ENCODE assay signal across 20 cellular contexts in the genomic region with DNA sequence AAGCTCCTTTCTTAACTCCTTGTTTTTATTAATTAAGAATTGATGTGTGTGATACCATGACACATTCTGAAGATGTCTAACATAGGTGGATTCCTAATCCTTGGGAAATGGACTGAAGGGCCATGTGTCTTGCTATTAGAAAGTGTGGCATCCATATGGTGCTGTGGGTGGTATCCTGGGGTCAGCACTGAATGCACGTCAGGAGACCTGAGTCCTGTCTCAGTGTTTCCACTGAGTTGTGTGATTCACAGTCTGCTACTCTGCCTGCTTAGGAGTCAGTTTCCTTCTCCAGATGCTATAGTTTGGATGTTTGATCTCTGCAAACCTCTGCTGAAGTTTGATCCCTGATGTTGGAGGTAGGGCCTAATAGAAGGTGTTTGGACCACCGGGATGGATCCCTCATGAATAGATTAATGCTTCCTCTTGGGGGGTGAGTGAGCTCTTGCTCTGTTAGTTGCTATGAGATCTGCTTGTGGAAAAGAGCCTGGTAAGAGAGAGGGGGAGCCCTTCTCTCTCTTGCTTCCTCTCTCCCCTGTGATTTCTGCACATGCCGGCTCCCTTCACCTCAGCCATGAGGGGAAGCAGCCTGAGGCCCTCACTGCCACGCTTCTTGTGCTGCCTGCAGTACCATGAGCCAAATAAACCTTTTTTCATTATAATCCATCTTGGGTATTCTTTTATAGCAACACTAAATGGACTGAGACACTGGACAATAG.
DNase-seq lines count a peak whose midpoint lies in the region; ATAC-seq, FAIRE-seq and TF ChIP-seq lines count a peak whose summit lies in the region.
"Had no signal": no experiment of that assay in that cellular context is flagged by ENCODE, and none has a peak within 500 bp of the region (broad histone marks: within the 10 kb centered on the region; RNA-seq: fewer than 3 reads in every experiment).

No MANE protein-coding gene starts in this region.

- H3K4me1 Mint-ChIP-seq in H9 (peaks cover 21 to 32% of the 10 kb centered on the region in 2 experiments), astrocyte (ENCODE audit: low read depth, unreplicated experiment) (peaks cover 56% of the 10 kb centered on the region)

- H3K23ac ChIP-seq in H9 (ENCODE audit: insufficient read length, low read depth, low read length), result no peak overlapping the region

- no peaks in the 10 kb centered on the region for H3K9me3 ChIP-seq in H9 (ENCODE audit: control insufficient read depth, low read depth, low read length)
- H3K9me3 ChIP-seq in astrocyte (ENCODE audit: insufficient read depth, low read depth, low read length), result no peaks in the 10 kb centered on the region
- no peaks in the 10 kb centered on the region for H3K9me3 ChIP-seq in iPS-20b (ENCODE audit: insufficient read depth, low read depth, low read length)
- H3K9me3 ChIP-seq in osteoblast (ENCODE audit: low read depth, low read length), result no peaks in the 10 kb centered on the region
- H3K9me3 ChIP-seq: A549, BE2C, Peyer's patch, SJSA1 had no signal

- H4K20me1 ChIP-seq in H9 (ENCODE audit: control insufficient read depth, insufficient read depth, insufficient read length) (no peaks in the 10 kb centered on the region), astrocyte (ENCODE audit: insufficient read depth, low read length) (no peaks in the 10 kb centered on the region), osteoblast (ENCODE audit: insufficient read depth, low read length) (no peaks in the 10 kb centered on the region)

- no peaks in the 10 kb centered on the region for H3K23me2 ChIP-seq in H9 (ENCODE audit: insufficient read length, low read depth, low read length, poor library complexity, severe bottlenecking)

- H2BK5ac ChIP-seq in H9 (ENCODE audit: insufficient read length, low read length), result no peak overlapping the region

- no peak overlapping the region for H2BK12ac ChIP-seq in H9 (ENCODE audit: insufficient read length, low read depth, low read length)

- TF ChIP-seq CTCF in H9 (conservative IDR thresholded peaks at IDR 0.05) (no peak), astrocyte (IDR thresholded peaks at IDR 0.05; ENCODE audit: insufficient read depth, low read depth, low read length) (no peak), osteoblast (IDR thresholded peaks at IDR 0.05; ENCODE audit: extremely low read depth, low read depth, low read length) (no peak)

- no peaks in the 10 kb centered on the region for H3K79me2 ChIP-seq in H9 (ENCODE audit: insufficient read depth, low read length)
- H3K79me2 ChIP-seq in astrocyte (ENCODE audit: insufficient read depth, low read length), result peaks cover 86% of the 10 kb centered on the region
- peaks cover 86% of the 10 kb centered on the region for H3K79me2 ChIP-seq in osteoblast (ENCODE audit: insufficient read depth, low read length)

- H3K79me1 ChIP-seq in H9 (ENCODE audit: insufficient read depth, low read depth, low read length, poor library complexity, severe bottlenecking), result no peaks in the 10 kb centered on the region

- no peak overlapping the region for H4K8ac ChIP-seq in H9 (replicated peaks; ENCODE audit: insufficient read length, low read depth, low read length)

- H3K27ac ChIP-seq in H9 (ENCODE audit: insufficient read length, low read depth, low read length), result no peak overlapping the region
- H3K27ac ChIP-seq in astrocyte (ENCODE audit: low read depth, low read length), result peak overlapping the region; percentile 45
- peak overlapping the region; percentile 76 for H3K27ac ChIP-seq in iPS-20b (ENCODE audit: low read length)
- H3K27ac ChIP-seq in osteoblast (ENCODE audit: low read depth, low read length), result peak overlapping the region; percentile 50
- H3K27ac ChIP-seq in substantia nigra (ENCODE audit: low read depth, low read length, poor library complexity, severe bottlenecking), result no peak overlapping the region
- H3K27ac ChIP-seq: A549, GM23248, Peyer's patch, SJSA1 had no signal

- H3K4me3 Mint-ChIP-seq in H9, result no peak overlapping the region
- no peak overlapping the region for H3K4me3 Mint-ChIP-seq in astrocyte (ENCODE audit: unreplicated experiment)

- H3K36me3 ChIP-seq in astrocyte (ENCODE audit: insufficient read depth, low read length) (no peaks in the 10 kb centered on the region), iPS-20b (ENCODE audit: insufficient read depth, low read depth, low read length) (no peaks in the 10 kb centered on the region), osteoblast (ENCODE audit: insufficient read depth, low read length) (no peaks in the 10 kb centered on the region)
- H3K36me3 ChIP-seq: BE2C, Peyer's patch, SJSA1 had no signal

- H2AFZ ChIP-seq in H9 (ENCODE audit: low read length) (no peak overlapping the region), astrocyte (ENCODE audit: low read depth, low read length) (no peak overlapping the region), osteoblast (ENCODE audit: low read length) (no peak overlapping the region)
- H2AFZ ChIP-seq: GM23248 had no signal

- WGBS in H9 (ENCODE audit: extremely low coverage, insufficient read length, low lambda C conversion rate), result no CpG with 5 or more reads among the region's 4 CpGs

- no peak overlapping the region for H4K5ac ChIP-seq in H9 (ENCODE audit: insufficient read length, low read depth, low read length)

- no peak for FAIRE-seq in astrocyte (lab: Jason Lieb, UNC)
- FAIRE-seq: A549, GM12878 had no signal

- no peak overlapping the region for H4K91ac ChIP-seq in H9 (ENCODE audit: insufficient read length, low read depth, low read length)

- no peak overlapping the region for H3K14ac ChIP-seq in H9 (ENCODE audit: insufficient read depth, low read length)

- H3K4me2 ChIP-seq in H9 (ENCODE audit: insufficient read depth, insufficient read length, low read length) (no peak overlapping the region), astrocyte (ENCODE audit: low read length) (peak overlapping the region; percentile 16), osteoblast (ENCODE audit: insufficient read depth, low read length) (peak overlapping the region; percentile 14)
- H3K4me2 ChIP-seq: A549 had no signal

- H3K27me3 Mint-ChIP-seq in H9 (ENCODE audit: low read depth), result peaks cover 2% of the 10 kb centered on the region; the same call in 1 of the 2 replicates
- H3K27me3 Mint-ChIP-seq in astrocyte (ENCODE audit: low read depth, unreplicated experiment), result no peaks in the 10 kb centered on the region

- H3K9me3 Mint-ChIP-seq in H9, result no peaks in the 10 kb centered on the region
- no peaks in the 10 kb centered on the region for H3K9me3 Mint-ChIP-seq in astrocyte (ENCODE audit: unreplicated experiment)

- H2BK15ac ChIP-seq in H9 (ENCODE audit: low read depth, low read length), result no peak overlapping the region

- H3K18ac ChIP-seq in H9 (ENCODE audit: insufficient read length, low read depth, low read length), result no peak overlapping the region

- ATAC-seq in HG03159 (IDR thresholded peaks at IDR 0.05; ENCODE audit: unreplicated experiment), result no peak
- ATAC-seq: A549, GM12878, HCT116 had no signal

- H3K36me3 Mint-ChIP-seq in H9 (ENCODE audit: insufficient read depth in 1 of 3, low read depth in 3 of 3) (no peaks in the 10 kb centered on the region), astrocyte (ENCODE audit: low read depth, unreplicated experiment) (peaks cover 4% of the 10 kb centered on the region)

- H3T11ph ChIP-seq in H9 (ENCODE audit: low read length), result no peak overlapping the region

- H3K27me3 ChIP-seq in H9 (ENCODE audit: insufficient read depth, low read length), result no peaks in the 10 kb centered on the region
- no peaks in the 10 kb centered on the region for H3K27me3 ChIP-seq in astrocyte (ENCODE audit: insufficient read depth, low read length)
- no peaks in the 10 kb centered on the region for H3K27me3 ChIP-seq in iPS-20b (ENCODE audit: insufficient read depth, low read length)
- no peaks in the 10 kb centered on the region for H3K27me3 ChIP-seq in osteoblast (ENCODE audit: insufficient read depth, low read length)
- H3K27me3 ChIP-seq: BE2C, Peyer's patch, SJSA1 had no signal

- H3K4me3 ChIP-seq in astrocyte (ENCODE audit: insufficient read depth, low read depth, low read length) (no peak overlapping the region), iPS-20b (ENCODE audit: low read length) (peak overlapping the region; percentile 27; the same call in 1 of the 2 replicates), osteoblast (ENCODE audit: insufficient read depth, low read length) (no peak overlapping the region)
- H3K4me3 ChIP-seq: A549, GM12878, GM23248, Peyer's patch, SJSA1 had no signal

- no peak overlapping the region for H3K9ac ChIP-seq in H9 (ENCODE audit: extremely low read depth, insufficient read length, low read length)
- peak overlapping the region; percentile 24 for H3K9ac ChIP-seq in astrocyte (ENCODE audit: low read length)
- peak overlapping the region; percentile 44; the same call in 1 of the 2 replicates for H3K9ac ChIP-seq in iPS-20b (ENCODE audit: low read depth, low read length)
- H3K9ac ChIP-seq: GM23248 had no signal

- DNase-seq in H9 (no peak), astrocyte (ENCODE audit: low read depth) (no peak), osteoblast (ENCODE audit: insufficient read length, low spot score, missing footprints) (no peak), foreskin melanocyte (no peak), substantia nigra (lab: John Stamatoyannopoulos, UW) (no peak)
- DNase-seq: BE2C, DMS79, GM23248, Karpas-422, MV-4-11, NCI-H1694, NCI-H2171 treated with DMSO at 0.1 percent for 48 hours, NCI-H524 treated with DMSO at 0.1 percent for 48 hours, Peyer's patch had no signal

- no peak overlapping the region for H2BK120ac ChIP-seq in H9 (ENCODE audit: low read depth, low read length, poor library complexity, severe bottlenecking)

- no peak overlapping the region for H2BK20ac ChIP-seq in H9 (ENCODE audit: low read depth, low read length, poor library complexity, severe bottlenecking)

- H3K4ac ChIP-seq in H9 (ENCODE audit: low read depth, low read length), result no peak overlapping the region

- H3K27ac Mint-ChIP-seq in H9, result peak overlapping the region; percentile 78 to 92 (median 80)
- H3K27ac Mint-ChIP-seq in astrocyte (ENCODE audit: unreplicated experiment), result peak overlapping the region; percentile 5

- H2AK5ac ChIP-seq in H9 (ENCODE audit: insufficient read length, low read length), result no peak overlapping the region

- H3K56ac ChIP-seq in H9 (ENCODE audit: insufficient read length, low read depth, low read length), result no peak overlapping the region

- H3K4me1 ChIP-seq in H9 (ENCODE audit: insufficient read depth, low read length) (peaks cover 8% of the 10 kb centered on the region; the same call in 1 of the 2 replicates), astrocyte (ENCODE audit: insufficient read depth, low read length) (peaks cover 44% of the 10 kb centered on the region), iPS-20b (ENCODE audit: insufficient read depth, low read length) (peaks cover 23% of the 10 kb centered on the region), osteoblast (ENCODE audit: insufficient read depth, low read length) (peaks cover 30% of the 10 kb centered on the region)
- H3K4me1 ChIP-seq: A549, BE2C, Peyer's patch, SJSA1 had no signal

Comparison
In these comparisons a context has a peak if more than half of its experiments do, and no peak if none do; other contexts are left out.
1. H3K27ac ChIP-seq: peak in astrocyte (single experiment), iPS-20b (single experiment) and osteoblast (single experiment); none in H9 (single experiment) and substantia nigra (single experiment).